Comparison of ENCODE assay signal across 12 cellular contexts in genomic region chr1:119982006-119982405, GRCh38.
DNase-seq lines count a peak whose midpoint lies in the region; ATAC-seq and TF ChIP-seq lines count a peak whose summit lies in the region.
"Had no signal": no experiment of that assay in that cellular context is flagged by ENCODE, and none has a peak within 500 bp of the region (broad histone marks: within the 10 kb centered on the region; RNA-seq: fewer than 3 reads in every experiment).

No MANE protein-coding gene starts in this region.

- peaks cover 12% of the 10 kb centered on the region for H3K36me3 ChIP-seq in brain microvascular endothelial cell (replicated peaks)
- peaks cover 0 to 10% of the 10 kb centered on the region in 2 donors for H3K36me3 ChIP-seq in psoas muscle (ENCODE audit: insufficient read depth in 1 of 2, low read depth in 1 of 2)

- DNase-seq in CD1c-positive myeloid dendritic cell (ENCODE audit: extremely low spot score), result peak; percentile 32
- DNase-seq in MV-4-11 (lab: John Stamatoyannopoulos, UW), result peak; percentile 39
- DNase-seq in brain microvascular endothelial cell, result peak; percentile 51
- DNase-seq in myocyte (ENCODE audit: low read depth), result peak; percentile 34
- DNase-seq in NCI-H2171 treated with DMSO at 0.1 percent for 48 hours (lab: John Stamatoyannopoulos, UW), result no peak
- no peak for DNase-seq in psoas muscle
- no peak for DNase-seq in 8988T
- no peak for DNase-seq in stimulated activated CD4-positive, alpha-beta T cell treated with anti-CD3 and anti-CD28 coated beads, Interleukin-4, amount 100 ng/mL, for 4 hours
- DNase-seq: AML-193, dermis blood vessel endothelial cell, left ventricle myocardium inferior had no signal

- TF ChIP-seq CTCF in brain microvascular endothelial cell (IDR thresholded peaks at IDR 0.05; ENCODE audit: low read depth, low read length, missing control alignments) (no peak), psoas muscle (IDR thresholded peaks at IDR 0.05) (no peak)

- H3K27me3 ChIP-seq in brain microvascular endothelial cell (replicated peaks) (no peaks in the 10 kb centered on the region), psoas muscle (ENCODE audit: insufficient read depth in 3 of 3, low read length in 2 of 3) (no peaks in the 10 kb centered on the region)

- ATAC-seq in psoas muscle, result no peak
- ATAC-seq: Panc1 had no signal

- intact Hi-C loops in psoas muscle (cut with DNase I), result no loop called here

- in situ Hi-C loops in brain microvascular endothelial cell (cut with HindIII; ENCODE audit: low pct_ligation_motif_present, low sequenced_read_pairs), result no loop called here

- no peak overlapping the region for H3K4me3 ChIP-seq in brain microvascular endothelial cell (ENCODE audit: low read depth, low read length)
- no peak overlapping the region for H3K4me3 ChIP-seq in psoas muscle
- H3K4me3 ChIP-seq: left ventricle myocardium inferior had no signal

- peaks cover 6% of the 10 kb centered on the region for H3K4me1 ChIP-seq in psoas muscle

- no peaks in the 10 kb centered on the region for H3K9me3 ChIP-seq in psoas muscle
- H3K9me3 ChIP-seq: left ventricle myocardium inferior had no signal

- H3K27ac ChIP-seq in brain microvascular endothelial cell (no peak overlapping the region), psoas muscle (no peak overlapping the region)
- H3K27ac ChIP-seq: left ventricle myocardium inferior had no signal

Comparison
In these comparisons a context has a peak if more than half of its experiments do, and no peak if none do; other contexts are left out.
1. DNase-seq: peak in CD1c-positive myeloid dendritic cell (single experiment), MV-4-11 (single experiment), brain microvascular endothelial cell (single experiment) and myocyte (single experiment); none in NCI-H2171 treated with DMSO at 0.1 percent for 48 hours (single experiment), psoas muscle (0 of 2), 8988T (single experiment) and stimulated activated CD4-positive, alpha-beta T cell treated with anti-CD3 and anti-CD28 coated beads, Interleukin-4, amount 100 ng/mL, for 4 hours (0 of 2).